1 cellular context compared by ENCODE assay signal in genomic region chr12:38892090-38892786, GRCh38.
TF ChIP-seq lines count a peak whose summit lies in the region.

No MANE protein-coding gene starts in this region.

TF ChIP-seq in GM12878, 131 proteins besides CTCF, POLR2A, EP300 and RAD21 (continued from another document and continues in another):
- TF ChIP-seq, protein P1, sequence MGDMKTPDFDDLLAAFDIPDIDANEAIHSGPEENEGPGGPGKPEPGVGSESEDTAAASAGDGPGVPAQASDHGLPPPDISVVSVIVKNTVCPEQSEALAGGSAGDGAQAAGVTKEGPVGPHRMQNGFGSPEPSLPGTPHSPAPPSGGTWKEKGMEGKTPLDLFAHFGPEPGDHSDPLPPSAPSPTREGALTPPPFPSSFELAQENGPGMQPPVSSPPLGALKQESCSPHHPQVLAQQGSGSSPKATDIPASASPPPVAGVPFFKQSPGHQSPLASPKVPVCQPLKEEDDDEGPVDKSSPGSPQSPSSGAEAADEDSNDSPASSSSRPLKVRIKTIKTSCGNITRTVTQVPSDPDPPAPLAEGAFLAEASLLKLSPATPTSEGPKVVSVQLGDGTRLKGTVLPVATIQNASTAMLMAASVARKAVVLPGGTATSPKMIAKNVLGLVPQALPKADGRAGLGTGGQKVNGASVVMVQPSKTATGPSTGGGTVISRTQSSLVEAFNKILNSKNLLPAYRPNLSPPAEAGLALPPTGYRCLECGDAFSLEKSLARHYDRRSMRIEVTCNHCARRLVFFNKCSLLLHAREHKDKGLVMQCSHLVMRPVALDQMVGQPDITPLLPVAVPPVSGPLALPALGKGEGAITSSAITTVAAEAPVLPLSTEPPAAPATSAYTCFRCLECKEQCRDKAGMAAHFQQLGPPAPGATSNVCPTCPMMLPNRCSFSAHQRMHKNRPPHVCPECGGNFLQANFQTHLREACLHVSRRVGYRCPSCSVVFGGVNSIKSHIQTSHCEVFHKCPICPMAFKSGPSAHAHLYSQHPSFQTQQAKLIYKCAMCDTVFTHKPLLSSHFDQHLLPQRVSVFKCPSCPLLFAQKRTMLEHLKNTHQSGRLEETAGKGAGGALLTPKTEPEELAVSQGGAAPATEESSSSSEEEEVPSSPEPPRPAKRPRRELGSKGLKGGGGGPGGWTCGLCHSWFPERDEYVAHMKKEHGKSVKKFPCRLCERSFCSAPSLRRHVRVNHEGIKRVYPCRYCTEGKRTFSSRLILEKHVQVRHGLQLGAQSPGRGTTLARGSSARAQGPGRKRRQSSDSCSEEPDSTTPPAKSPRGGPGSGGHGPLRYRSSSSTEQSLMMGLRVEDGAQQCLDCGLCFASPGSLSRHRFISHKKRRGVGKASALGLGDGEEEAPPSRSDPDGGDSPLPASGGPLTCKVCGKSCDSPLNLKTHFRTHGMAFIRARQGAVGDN (IDR thresholded peaks at IDR 0.05): no peak
- TF ChIP-seq MXI1 (IDR thresholded peaks at IDR 0.05; ENCODE audit: low read depth, low read length): no peak
- TF ChIP-seq FOXM1 (IDR thresholded peaks at IDR 0.05; ENCODE audit: low read depth, low read length): no peak
- TF ChIP-seq WRNIP1 (IDR thresholded peaks at IDR 0.05; ENCODE audit: borderline replicate concordance, low read depth, low read length): no peak
- TF ChIP-seq, protein P2, sequence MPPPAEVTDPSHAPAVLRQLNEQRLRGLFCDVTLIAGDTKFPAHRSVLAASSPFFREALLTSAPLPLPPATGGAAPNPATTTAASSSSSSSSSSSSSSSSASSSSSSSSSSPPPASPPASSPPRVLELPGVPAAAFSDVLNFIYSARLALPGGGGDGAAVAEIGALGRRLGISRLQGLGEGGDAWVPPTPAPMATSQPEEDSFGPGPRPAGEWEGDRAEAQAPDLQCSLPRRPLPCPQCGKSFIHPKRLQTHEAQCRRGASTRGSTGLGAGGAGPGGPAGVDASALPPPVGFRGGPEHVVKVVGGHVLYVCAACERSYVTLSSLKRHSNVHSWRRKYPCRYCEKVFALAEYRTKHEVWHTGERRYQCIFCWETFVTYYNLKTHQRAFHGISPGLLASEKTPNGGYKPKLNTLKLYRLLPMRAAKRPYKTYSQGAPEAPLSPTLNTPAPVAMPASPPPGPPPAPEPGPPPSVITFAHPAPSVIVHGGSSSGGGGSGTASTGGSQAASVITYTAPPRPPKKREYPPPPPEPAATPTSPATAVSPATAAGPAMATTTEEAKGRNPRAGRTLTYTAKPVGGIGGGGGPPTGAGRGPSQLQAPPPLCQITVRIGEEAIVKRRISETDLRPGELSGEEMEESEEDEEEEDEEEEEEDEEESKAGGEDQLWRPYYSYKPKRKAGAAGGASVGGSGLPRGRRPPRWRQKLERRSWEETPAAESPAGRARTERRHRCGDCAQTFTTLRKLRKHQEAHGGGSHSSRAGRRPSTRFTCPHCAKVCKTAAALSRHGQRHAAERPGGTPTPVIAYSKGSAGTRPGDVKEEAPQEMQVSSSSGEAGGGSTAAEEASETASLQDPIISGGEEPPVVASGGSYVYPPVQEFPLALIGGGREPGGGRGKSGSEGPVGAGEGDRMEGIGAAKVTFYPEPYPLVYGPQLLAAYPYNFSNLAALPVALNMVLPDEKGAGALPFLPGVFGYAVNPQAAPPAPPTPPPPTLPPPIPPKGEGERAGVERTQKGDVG (CRISPR knock-in tag; IDR thresholded peaks at IDR 0.05): no peak
- TF ChIP-seq POLR2AphosphoS2 (IDR thresholded peaks at IDR 0.05; ENCODE audit: low read depth, low read length): no peak
- TF ChIP-seq BCL11A (IDR thresholded peaks at IDR 0.05; ENCODE audit: low read depth, low read length): no peak
- TF ChIP-seq CREM (IDR thresholded peaks at IDR 0.05; ENCODE audit: low read depth): 0 out of 2 replicates have a peak, but pooled peaks have one; percentile 11
- no peak for TF ChIP-seq HDGF (IDR thresholded peaks at IDR 0.05)
- TF ChIP-seq ETV6 (conservative IDR thresholded peaks at IDR 0.05 in 1 of 2, IDR thresholded peaks at IDR 0.05 in 1 of 2; ENCODE audit: borderline replicate concordance in 1 of 2, low read depth in 1 of 2): peak in 1 of 2 experiments; percentile 48; a peak in 1 of 4 replicates
- peak; percentile 52 to 59; a peak in 3 of 4 replicates for TF ChIP-seq IKZF2 (IDR thresholded peaks at IDR 0.05)
- 0 out of 2 replicates have a peak, but pooled peaks have one; percentile 28 for TF ChIP-seq NBN (IDR thresholded peaks at IDR 0.05)
- no peak for TF ChIP-seq SPI1 (IDR thresholded peaks at IDR 0.05; ENCODE audit: borderline replicate concordance, insufficient read depth, low read depth, low read length)
- TF ChIP-seq RAD51 (IDR thresholded peaks at IDR 0.05): no peak
- TF ChIP-seq RFX5 (IDR thresholded peaks at IDR 0.05; ENCODE audit: low read depth, low read length): no peak
- TF ChIP-seq ZNF384 (IDR thresholded peaks at IDR 0.05; ENCODE audit: borderline replicate concordance, low read depth, low read length): no peak
- TF ChIP-seq, protein P3, sequence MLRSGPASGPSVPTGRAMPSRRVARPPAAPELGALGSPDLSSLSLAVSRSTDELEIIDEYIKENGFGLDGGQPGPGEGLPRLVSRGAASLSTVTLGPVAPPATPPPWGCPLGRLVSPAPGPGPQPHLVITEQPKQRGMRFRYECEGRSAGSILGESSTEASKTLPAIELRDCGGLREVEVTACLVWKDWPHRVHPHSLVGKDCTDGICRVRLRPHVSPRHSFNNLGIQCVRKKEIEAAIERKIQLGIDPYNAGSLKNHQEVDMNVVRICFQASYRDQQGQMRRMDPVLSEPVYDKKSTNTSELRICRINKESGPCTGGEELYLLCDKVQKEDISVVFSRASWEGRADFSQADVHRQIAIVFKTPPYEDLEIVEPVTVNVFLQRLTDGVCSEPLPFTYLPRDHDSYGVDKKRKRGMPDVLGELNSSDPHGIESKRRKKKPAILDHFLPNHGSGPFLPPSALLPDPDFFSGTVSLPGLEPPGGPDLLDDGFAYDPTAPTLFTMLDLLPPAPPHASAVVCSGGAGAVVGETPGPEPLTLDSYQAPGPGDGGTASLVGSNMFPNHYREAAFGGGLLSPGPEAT (IDR thresholded peaks at IDR 0.05; ENCODE audit: low read depth): peak; percentile 48; the same call in 1 of the 2 replicates
- TF ChIP-seq HCFC1 (IDR thresholded peaks at IDR 0.05; ENCODE audit: low read length): no peak
- TF ChIP-seq IKZF1 (conservative IDR thresholded peaks at IDR 0.05): no peak; the same call in 1 of the 2 replicates
- TF ChIP-seq EGR1 (IDR thresholded peaks at IDR 0.05; ENCODE audit: borderline replicate concordance in 1 of 2, low read depth in 2 of 2, low read length in 2 of 2): no peak
- no peak for TF ChIP-seq POLR2AphosphoS5 (IDR thresholded peaks at IDR 0.05; ENCODE audit: low read length)
- TF ChIP-seq ATF3 (IDR thresholded peaks at IDR 0.05; ENCODE audit: borderline replicate concordance, extremely low read depth, low read depth, low read length): no peak
- TF ChIP-seq NR2C2 (IDR thresholded peaks at IDR 0.05; ENCODE audit: borderline replicate concordance, control insufficient read depth, insufficient read length, low read depth): no peak
- peak; percentile 73 for TF ChIP-seq JUNB (IDR thresholded peaks at IDR 0.05)
- no peak for TF ChIP-seq REST (IDR thresholded peaks at IDR 0.05; ENCODE audit: low read depth, low read length)
- no peak for TF ChIP-seq ZBED1 (IDR thresholded peaks at IDR 0.05; ENCODE audit: borderline replicate concordance)
- no peak for TF ChIP-seq JUND (IDR thresholded peaks at IDR 0.05; ENCODE audit: low read depth, low read length)
- TF ChIP-seq CHD2 (IDR thresholded peaks at IDR 0.05; ENCODE audit: borderline replicate concordance, low read depth, low read length): no peak
- TF ChIP-seq, protein P4, sequence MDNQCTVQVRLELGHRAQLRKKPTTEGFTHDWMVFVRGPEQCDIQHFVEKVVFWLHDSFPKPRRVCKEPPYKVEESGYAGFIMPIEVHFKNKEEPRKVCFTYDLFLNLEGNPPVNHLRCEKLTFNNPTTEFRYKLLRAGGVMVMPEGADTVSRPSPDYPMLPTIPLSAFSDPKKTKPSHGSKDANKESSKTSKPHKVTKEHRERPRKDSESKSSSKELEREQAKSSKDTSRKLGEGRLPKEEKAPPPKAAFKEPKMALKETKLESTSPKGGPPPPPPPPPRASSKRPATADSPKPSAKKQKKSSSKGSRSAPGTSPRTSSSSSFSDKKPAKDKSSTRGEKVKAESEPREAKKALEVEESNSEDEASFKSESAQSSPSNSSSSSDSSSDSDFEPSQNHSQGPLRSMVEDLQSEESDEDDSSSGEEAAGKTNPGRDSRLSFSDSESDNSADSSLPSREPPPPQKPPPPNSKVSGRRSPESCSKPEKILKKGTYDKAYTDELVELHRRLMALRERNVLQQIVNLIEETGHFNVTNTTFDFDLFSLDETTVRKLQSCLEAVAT (IDR thresholded peaks at IDR 0.05): no peak
- no peak for TF ChIP-seq ATF7 (IDR thresholded peaks at IDR 0.05; ENCODE audit: low read depth)
- TF ChIP-seq, protein P5, sequence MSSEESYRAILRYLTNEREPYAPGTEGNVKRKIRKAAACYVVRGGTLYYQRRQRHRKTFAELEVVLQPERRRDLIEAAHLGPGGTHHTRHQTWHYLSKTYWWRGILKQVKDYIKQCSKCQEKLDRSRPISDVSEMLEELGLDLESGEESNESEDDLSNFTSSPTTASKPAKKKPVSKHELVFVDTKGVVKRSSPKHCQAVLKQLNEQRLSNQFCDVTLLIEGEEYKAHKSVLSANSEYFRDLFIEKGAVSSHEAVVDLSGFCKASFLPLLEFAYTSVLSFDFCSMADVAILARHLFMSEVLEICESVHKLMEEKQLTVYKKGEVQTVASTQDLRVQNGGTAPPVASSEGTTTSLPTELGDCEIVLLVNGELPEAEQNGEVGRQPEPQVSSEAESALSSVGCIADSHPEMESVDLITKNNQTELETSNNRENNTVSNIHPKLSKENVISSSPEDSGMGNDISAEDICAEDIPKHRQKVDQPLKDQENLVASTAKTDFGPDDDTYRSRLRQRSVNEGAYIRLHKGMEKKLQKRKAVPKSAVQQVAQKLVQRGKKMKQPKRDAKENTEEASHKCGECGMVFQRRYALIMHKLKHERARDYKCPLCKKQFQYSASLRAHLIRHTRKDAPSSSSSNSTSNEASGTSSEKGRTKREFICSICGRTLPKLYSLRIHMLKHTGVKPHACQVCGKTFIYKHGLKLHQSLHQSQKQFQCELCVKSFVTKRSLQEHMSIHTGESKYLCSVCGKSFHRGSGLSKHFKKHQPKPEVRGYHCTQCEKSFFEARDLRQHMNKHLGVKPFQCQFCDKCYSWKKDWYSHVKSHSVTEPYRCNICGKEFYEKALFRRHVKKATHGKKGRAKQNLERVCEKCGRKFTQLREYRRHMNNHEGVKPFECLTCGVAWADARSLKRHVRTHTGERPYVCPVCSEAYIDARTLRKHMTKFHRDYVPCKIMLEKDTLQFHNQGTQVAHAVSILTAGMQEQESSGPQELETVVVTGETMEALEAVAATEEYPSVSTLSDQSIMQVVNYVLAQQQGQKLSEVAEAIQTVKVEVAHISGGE (CRISPR knock-in tag; IDR thresholded peaks at IDR 0.05): no peak
- no peak for TF ChIP-seq SREBF1 (IDR thresholded peaks at IDR 0.05; ENCODE audit: low read length)
- TF ChIP-seq NR2C1 (IDR thresholded peaks at IDR 0.05): no peak
- TF ChIP-seq SIX5 (IDR thresholded peaks at IDR 0.05; ENCODE audit: low read depth, low read length, severe bottlenecking): no peak
- no peak for TF ChIP-seq CEBPZ (IDR thresholded peaks at IDR 0.05; ENCODE audit: low read depth, low read length)
